In the genomic region with DNA sequence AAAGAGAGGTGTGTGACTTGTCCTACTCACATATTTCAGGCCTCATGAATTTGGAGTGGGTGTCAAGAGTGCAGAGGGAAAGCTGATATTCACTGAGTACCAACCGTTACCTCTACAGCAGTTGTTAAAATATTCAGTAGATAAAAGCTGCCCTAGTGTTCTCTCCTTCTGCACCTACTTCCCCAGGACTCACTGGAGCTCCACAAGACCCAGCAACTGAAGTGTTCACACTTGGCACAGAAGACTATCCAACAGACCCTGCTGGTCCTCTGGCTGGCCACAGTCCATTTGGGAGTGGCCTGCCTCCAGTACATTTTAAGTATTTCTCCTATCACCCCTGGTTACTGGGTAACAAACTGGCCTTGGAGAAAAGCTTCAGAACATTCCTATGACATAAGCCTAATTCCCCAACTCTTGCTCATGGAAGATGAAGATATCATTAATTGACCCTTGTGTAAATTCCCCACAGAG, we compare ENCODE assay signal across 17 cellular contexts.
DNase-seq lines count a peak whose midpoint lies in the region; ATAC-seq and TF ChIP-seq lines count a peak whose summit lies in the region.
"Had no signal": no experiment of that assay in that cellular context is flagged by ENCODE, and none has a peak within 500 bp of the region (broad histone marks: within the 10 kb centered on the region; RNA-seq: fewer than 3 reads in every experiment).

No MANE protein-coding gene starts in this region.

- no peak overlapping the region for H3K27ac ChIP-seq in vagina

- no peaks in the 10 kb centered on the region for H3K36me3 Mint-ChIP-seq in activated CD4-positive, alpha-beta T cell treated with anti-CD3 and anti-CD28 coated beads, Interleukin-2, amount 10 ng/mL, durations not matched to agents 7 days and 5 days (ENCODE audit: low read depth)
- H3K36me3 Mint-ChIP-seq: CD4-positive, CD25-positive, alpha-beta regulatory T cell had no signal

- H3K36me3 ChIP-seq in vagina, result no peaks in the 10 kb centered on the region

- no peaks in the 10 kb centered on the region for H3K27me3 Mint-ChIP-seq in activated CD4-positive, alpha-beta T cell treated with anti-CD3 and anti-CD28 coated beads, Interleukin-2, amount 10 ng/mL, durations not matched to agents 7 days and 5 days
- H3K27me3 Mint-ChIP-seq: CD4-positive, CD25-positive, alpha-beta regulatory T cell; progenitor cell of endocrine pancreas had no signal

- intact Hi-C loops in vagina (cut with DNase I), result no loop called here

- ATAC-seq in GM21360 (IDR thresholded peaks at IDR 0.05; ENCODE audit: unreplicated experiment) (no peak), HG03457 (IDR thresholded peaks at IDR 0.05; ENCODE audit: unreplicated experiment) (no peak)
- ATAC-seq: activated T-cell treated with anti-CD3 and anti-CD28 coated beads, Interleukin-2, amount 50 U/mL, for 4 hours; HepG2 had no signal

- H3K27ac Mint-ChIP-seq in activated CD4-positive, alpha-beta T cell treated with anti-CD3 and anti-CD28 coated beads, Interleukin-2, amount 10 ng/mL, durations not matched to agents 7 days and 5 days, result no peak overlapping the region
- H3K27ac Mint-ChIP-seq: CD4-positive, CD25-positive, alpha-beta regulatory T cell; progenitor cell of endocrine pancreas had no signal

- no peaks in the 10 kb centered on the region for H3K27me3 ChIP-seq in vagina

- POLR2A ChIA-PET in activated CD4-positive, alpha-beta T cell treated with anti-CD3 and anti-CD28 coated beads, Interleukin-2, amount 10 ng/mL, durations not matched to agents 7 days and 5 days (lab: Charles Lee), result no interaction called here

- H3K9me3 ChIP-seq in vagina, result no peaks in the 10 kb centered on the region

- no peak overlapping the region for H3K4me3 ChIP-seq in vagina

- CTCF ChIA-PET in activated CD4-positive, alpha-beta T cell treated with anti-CD3 and anti-CD28 coated beads, Interleukin-2, amount 10 ng/mL, durations not matched to agents 7 days and 5 days (lab: Charles Lee), result no interaction called here

- no peak overlapping the region for H3K4me3 Mint-ChIP-seq in activated CD4-positive, alpha-beta T cell treated with anti-CD3 and anti-CD28 coated beads, Interleukin-2, amount 10 ng/mL, durations not matched to agents 7 days and 5 days
- H3K4me3 Mint-ChIP-seq: activated T-cell treated with anti-CD3 and anti-CD28 coated beads, Interleukin-2, amount 50 U/mL, for 4 hours; CD4-positive, CD25-positive, alpha-beta regulatory T cell had no signal

- H3K4me1 ChIP-seq in vagina, result no peaks in the 10 kb centered on the region

- peaks cover 2% of the 10 kb centered on the region for H3K9me3 Mint-ChIP-seq in activated CD4-positive, alpha-beta T cell treated with anti-CD3 and anti-CD28 coated beads, Interleukin-2, amount 10 ng/mL, durations not matched to agents 7 days and 5 days
- H3K9me3 Mint-ChIP-seq: activated T-cell treated with anti-CD3 and anti-CD28 coated beads, Interleukin-2, amount 50 U/mL, for 4 hours had no signal

- no peak for TF ChIP-seq CTCF in vagina (IDR thresholded peaks at IDR 0.05)

- peak; percentile 45 for DNase-seq in DMS79 treated with DMSO at 0.1 percent for 48 hours (lab: John Stamatoyannopoulos, UW)
- peak; percentile 28 for DNase-seq in NCI-H524 treated with DMSO at 0.1 percent for 48 hours (lab: John Stamatoyannopoulos, UW)
- DNase-seq in glomerular visceral epithelial cell (ENCODE audit: extremely low spot score), result peak; percentile 54
- peak; percentile 9 for DNase-seq in non-pigmented ciliary epithelial cell (ENCODE audit: low read depth)
- DNase-seq in activated CD4-positive, alpha-beta T cell treated with anti-CD3 and anti-CD28 coated beads, Interleukin-2, amount 10 ng/mL, durations not matched to agents 7 days and 5 days, result no peak
- no peak for DNase-seq in vagina (ENCODE audit: extremely low spot score in 2 of 2)
- DNase-seq: activated CD4-positive, CD25-positive, alpha-beta regulatory T cell treated with anti-CD3 and anti-CD28 coated beads, Interleukin-2, amount 50 U/mL, for 72 hours; activated T-cell treated with anti-CD3 and anti-CD28 coated beads, Interleukin-2, amount 50 U/mL, for 4 hours; CD4-positive, CD25-positive, alpha-beta regulatory T cell; effector memory CD4-positive, alpha-beta T cell; stimulated activated CD4-positive, alpha-beta T cell treated with anti-CD3 and anti-CD28 coated beads, Interleukin-4, amount 100 ng/mL, for 1 hour; stimulated activated naive CD4-positive, alpha-beta T cell treated with Interleukin-2 at 50 U/mL for 16 hours; SW 1271 had no signal

- no peaks in the 10 kb centered on the region for H3K4me1 Mint-ChIP-seq in activated CD4-positive, alpha-beta T cell treated with anti-CD3 and anti-CD28 coated beads, Interleukin-2, amount 10 ng/mL, durations not matched to agents 7 days and 5 days
- H3K4me1 Mint-ChIP-seq: CD4-positive, CD25-positive, alpha-beta regulatory T cell had no signal

- no peak for TF ChIP-seq POLR2A in vagina (IDR thresholded peaks at IDR 0.05)

Comparison
In these comparisons a context has a peak if more than half of its experiments do, and no peak if none do; other contexts are left out.
1. DNase-seq: peak in DMS79 treated with DMSO at 0.1 percent for 48 hours (single experiment), NCI-H524 treated with DMSO at 0.1 percent for 48 hours (single experiment), glomerular visceral epithelial cell (single experiment) and non-pigmented ciliary epithelial cell (single experiment); none in activated CD4-positive, alpha-beta T cell treated with anti-CD3 and anti-CD28 coated beads, Interleukin-2, amount 10 ng/mL, durations not matched to agents 7 days and 5 days (single experiment) and vagina (0 of 2).